In the genomic region with DNA sequence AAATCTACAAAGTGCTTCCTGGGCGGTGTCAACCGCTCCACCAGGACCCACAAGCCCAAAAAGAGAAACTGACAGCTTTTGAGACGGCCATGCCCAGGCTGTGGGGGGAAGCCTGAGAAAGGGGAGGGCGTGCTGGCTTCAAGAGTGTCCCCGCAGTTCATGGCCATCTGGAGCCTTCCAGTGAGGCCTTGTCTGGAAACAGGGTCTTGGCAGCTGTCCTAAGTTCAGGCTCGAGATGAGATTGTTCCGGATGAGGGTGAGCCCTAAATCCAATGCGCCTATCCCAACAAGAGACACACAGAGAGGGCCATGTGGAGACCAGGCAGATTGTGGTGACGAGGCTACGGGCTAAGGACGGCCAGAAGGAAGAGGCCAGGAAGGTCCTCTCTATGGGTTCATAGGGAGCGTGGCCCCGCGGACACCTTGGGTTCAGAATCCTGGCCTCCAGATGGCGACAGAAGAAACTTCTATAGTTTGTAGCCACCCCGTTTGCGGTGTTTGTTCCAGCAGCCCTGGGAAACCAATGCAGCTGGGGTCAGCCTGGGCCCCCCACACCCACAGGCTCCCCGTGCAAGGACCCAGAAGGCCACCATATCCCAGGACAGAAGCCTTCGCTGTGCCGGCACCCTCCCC, we compare ENCODE assay signal across 17 cellular contexts.
DNase-seq lines count a peak whose midpoint lies in the region; ATAC-seq and TF ChIP-seq lines count a peak whose summit lies in the region.
"Had no signal": no experiment of that assay in that cellular context is flagged by ENCODE, and none has a peak within 500 bp of the region (broad histone marks: within the 10 kb centered on the region; RNA-seq: fewer than 3 reads in every experiment).

No MANE protein-coding gene starts in this region.

- H3K4me3 Mint-ChIP-seq in endothelial cell (ENCODE audit: unreplicated experiment), result no peak overlapping the region
- H3K4me3 Mint-ChIP-seq: CD8-positive, alpha-beta T cell had no signal

- H3K4me1 Mint-ChIP-seq in endothelial cell (ENCODE audit: unreplicated experiment), result no peaks in the 10 kb centered on the region

- no peaks in the 10 kb centered on the region for H3K9me3 Mint-ChIP-seq in endothelial cell (ENCODE audit: unreplicated experiment)
- H3K9me3 Mint-ChIP-seq: CD8-positive, alpha-beta T cell had no signal

- no peak overlapping the region for H3K4me3 ChIP-seq in WERI-Rb-1 (ENCODE audit: low read depth, low read length)
- H3K4me3 ChIP-seq: PC-9, SJSA1 had no signal

- DNase-seq in NCI-H82 (lab: John Stamatoyannopoulos, UW) (peak; percentile 21), NCI-H82 treated with DMSO at 0.1 percent for 48 hours (lab: John Stamatoyannopoulos, UW; ENCODE audit: unreplicated experiment) (no peak), WERI-Rb-1 (no peak), endothelial cell (ENCODE audit: low spot score) (no peak), retina (no peak), superior temporal gyrus (ENCODE audit: extremely low spot score) (no peak)
- DNase-seq: BE2C; CD8-positive, alpha-beta T cell; DND-41; GDM1; NCI-H1105 treated with DMSO at 0.1 percent for 48 hours; NCI-H1694; NCI-H2107; NCI-H226; PC-9 had no signal

- H3K36me3 ChIP-seq in WERI-Rb-1, result no peaks in the 10 kb centered on the region
- H3K36me3 ChIP-seq: BE2C, SJSA1 had no signal

- H3K9me3 ChIP-seq in WERI-Rb-1 (ENCODE audit: severe bottlenecking), result no peaks in the 10 kb centered on the region
- H3K9me3 ChIP-seq: BE2C, SJSA1 had no signal

- no peaks in the 10 kb centered on the region for H3K27me3 ChIP-seq in WERI-Rb-1 (ENCODE audit: insufficient read depth, low read depth, severe bottlenecking)
- H3K27me3 ChIP-seq: BE2C had no signal

- H3K36me3 Mint-ChIP-seq in endothelial cell (ENCODE audit: low read depth, unreplicated experiment), result no peaks in the 10 kb centered on the region
- H3K36me3 Mint-ChIP-seq: CD8-positive, alpha-beta T cell had no signal

- TF ChIP-seq CTCF in WERI-Rb-1 (IDR thresholded peaks at IDR 0.05; ENCODE audit: low read depth, low read length) (no peak), endothelial cell (IDR thresholded peaks at IDR 0.05; ENCODE audit: unreplicated experiment) (no peak)

- H3K27ac ChIP-seq in WERI-Rb-1, result peak overlapping the region; percentile 68
- H3K27ac ChIP-seq: PC-9, SJSA1 had no signal

- H3K27me3 Mint-ChIP-seq in endothelial cell (ENCODE audit: unreplicated experiment), result peaks cover 5% of the 10 kb centered on the region

- ATAC-seq in GM18868 (IDR thresholded peaks at IDR 0.05; ENCODE audit: unreplicated experiment), result no peak
- ATAC-seq: CD8-positive, alpha-beta T cell had no signal

- H3K27ac Mint-ChIP-seq in endothelial cell (ENCODE audit: unreplicated experiment), result peak overlapping the region; percentile 74
- H3K27ac Mint-ChIP-seq: CD8-positive, alpha-beta T cell had no signal
